Comparison of ENCODE assay signal across 10 cellular contexts in genomic region chr15:91535856-91536500, GRCh38.
DNase-seq lines count a peak whose midpoint lies in the region; TF ChIP-seq lines count a peak whose summit lies in the region.
"Had no signal": no experiment of that assay in that cellular context is flagged by ENCODE, and none has a peak within 500 bp of the region (broad histone marks: within the 10 kb centered on the region; RNA-seq: fewer than 3 reads in every experiment).

No MANE protein-coding gene starts in this region.

- no peaks in the 10 kb centered on the region for H3K36me3 ChIP-seq in liver (ENCODE audit: control insufficient read depth in 4 of 4, insufficient read depth in 3 of 4, low read depth in 1 of 4, low read length in 3 of 4)
- H3K36me3 ChIP-seq: colonic mucosa had no signal

- H3K27me3 ChIP-seq in liver (ENCODE audit: control insufficient read depth in 4 of 4, insufficient read depth in 4 of 4, low read length in 3 of 4): no peaks in the 10 kb centered on the region
- H3K27me3 ChIP-seq: colonic mucosa had no signal

- H3K9ac ChIP-seq in liver (ENCODE audit: low read depth in 1 of 2, low read length in 2 of 2): no peak overlapping the region
- H3K9ac ChIP-seq: parathyroid adenoma had no signal

- WGBS in liver: 81% methylated on average over 4 of the region's 4 CpGs

- DNase-seq in AG10803 (ENCODE audit: low read depth) (peak; percentile 48), NCI-H524 (lab: John Stamatoyannopoulos, UW) (peak; percentile 30 to 58), caudate nucleus (lab: John Stamatoyannopoulos, UW) (no peak), head of caudate nucleus (no peak), SHP77 (lab: John Stamatoyannopoulos, UW) (no peak), activated gamma-delta T cell (lab: John Stamatoyannopoulos, UW) (no peak), NCI-H774 (lab: John Stamatoyannopoulos, UW) (no peak)

- TF ChIP-seq CTCF in AG10803 (conservative IDR thresholded peaks at IDR 0.05; ENCODE audit: low read length): no peak
- TF ChIP-seq CTCF in liver (IDR thresholded peaks at IDR 0.05; ENCODE audit: low read depth, low read length, missing input control): no peak

- no peaks in the 10 kb centered on the region for H3K9me3 ChIP-seq in liver (ENCODE audit: control insufficient read depth in 4 of 4, low read length in 3 of 4)
- H3K9me3 ChIP-seq: colonic mucosa had no signal

- H3K27ac ChIP-seq in caudate nucleus (ENCODE audit: low read depth, low read length) (peak overlapping the region; percentile 71), liver (ENCODE audit: low read depth in 1 of 2, low read length in 2 of 2) (peak overlapping the region; percentile 78 to 79)
- H3K27ac ChIP-seq: colonic mucosa, parathyroid adenoma had no signal

- peaks cover 6 to 36% (median 24%) of the 10 kb centered on the region in 4 donors for H3K4me1 ChIP-seq in liver (ENCODE audit: control insufficient read depth in 4 of 4, insufficient read depth in 4 of 4, low read length in 3 of 4)
- H3K4me1 ChIP-seq: parathyroid adenoma had no signal

- no peak for TF ChIP-seq RAD21 in liver (IDR thresholded peaks at IDR 0.05)

- H3K4me3 ChIP-seq in AG10803 (ENCODE audit: low read length) (no peak overlapping the region), liver (ENCODE audit: low read depth in 1 of 3, low read length in 3 of 3) (peak overlapping the region in 1 of 3 donors; percentile 18)
- H3K4me3 ChIP-seq: colonic mucosa had no signal

- intact Hi-C loops in head of caudate nucleus (cut with DNase I): no loop called here

TF ChIP-seq in liver, 16 proteins besides CTCF, POLR2A, EP300 and RAD21:
- no peak for TF ChIP-seq ZBTB33 (IDR thresholded peaks at IDR 0.05)
- TF ChIP-seq RXRA (IDR thresholded peaks at IDR 0.05): no peak
- TF ChIP-seq FOXA2 (IDR thresholded peaks at IDR 0.05): no peak
- no peak for TF ChIP-seq SP1 (IDR thresholded peaks at IDR 0.05)
- no peak for TF ChIP-seq REST (IDR thresholded peaks at IDR 0.05)
- no peak for TF ChIP-seq GABPA (IDR thresholded peaks at IDR 0.05 in 1 of 2, conservative IDR thresholded peaks at IDR 0.05 in 1 of 2)
- TF ChIP-seq TAF1 (conservative IDR thresholded peaks at IDR 0.05): no peak
- TF ChIP-seq, protein P1, sequence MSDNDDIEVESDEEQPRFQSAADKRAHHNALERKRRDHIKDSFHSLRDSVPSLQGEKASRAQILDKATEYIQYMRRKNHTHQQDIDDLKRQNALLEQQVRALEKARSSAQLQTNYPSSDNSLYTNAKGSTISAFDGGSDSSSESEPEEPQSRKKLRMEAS (IDR thresholded peaks at IDR 0.05): no peak
- no peak for TF ChIP-seq YY1 (IDR thresholded peaks at IDR 0.05)
- no peak for TF ChIP-seq FOXA1 (IDR thresholded peaks at IDR 0.05)
- TF ChIP-seq JUND (IDR thresholded peaks at IDR 0.05): no peak
- no peak for TF ChIP-seq HNF4G (IDR thresholded peaks at IDR 0.05)
- no peak for TF ChIP-seq ATF3 (IDR thresholded peaks at IDR 0.05)
- TF ChIP-seq NR2F2 (IDR thresholded peaks at IDR 0.05): no peak
- no peak for TF ChIP-seq EGR1 (IDR thresholded peaks at IDR 0.05; ENCODE audit: low read depth in 2 of 2)
- no peak for TF ChIP-seq HNF4A (conservative IDR thresholded peaks at IDR 0.05)

Comparison
In these comparisons a context has a peak if more than half of its experiments do, and no peak if none do; other contexts are left out.
1. DNase-seq: peak in AG10803 (single experiment) and NCI-H524 (2 of 2); none in caudate nucleus (0 of 61), head of caudate nucleus (0 of 42), SHP77 (0 of 2), activated gamma-delta T cell (single experiment) and NCI-H774 (single experiment).